Comparison of ENCODE assay signal across 8 cellular contexts in genomic region chr2:241357531-241357930, GRCh38. TPM values are rescaled to one million over a fixed set of nuclear protein-coding genes. Genes with fewer than 3 reads are reported as not detected.
DNase-seq lines count a peak whose midpoint lies in the region; ATAC-seq and TF ChIP-seq lines count a peak whose summit lies in the region.

No MANE protein-coding gene starts in this region.

- H3K9me3 Mint-ChIP-seq in IgD-negative memory B cell: no peaks in the 10 kb centered on the region
- no peaks in the 10 kb centered on the region for H3K9me3 Mint-ChIP-seq in naive thymus-derived CD8-positive, alpha-beta T cell

- in situ Hi-C loops in brain microvascular endothelial cell (cut with HindIII; ENCODE audit: low pct_ligation_motif_present, low sequenced_read_pairs): no loop called here

- peak overlapping the region; percentile 83 to 89 (median 84) for H3K27ac Mint-ChIP-seq in IgD-negative memory B cell
- peak overlapping the region in 4 of 10 donors; percentile 8 to 92 (median 56) for H3K27ac Mint-ChIP-seq in naive thymus-derived CD8-positive, alpha-beta T cell

- no peak overlapping the region for H3K27ac ChIP-seq in brain microvascular endothelial cell

- TF ChIP-seq CTCF in brain microvascular endothelial cell (IDR thresholded peaks at IDR 0.05; ENCODE audit: low read depth, low read length, missing control alignments): no peak

- POLR2A ChIA-PET in naive thymus-derived CD8-positive, alpha-beta T cell (lab: Charles Lee): interaction anchor here (1.5 to 1.6 kb wide), 2 partner anchors 41 to 43 kb away, joined by 5 read pairs; no protein-coding TSS in a partner anchor

- peaks cover 2% of the 10 kb centered on the region for H3K36me3 Mint-ChIP-seq in IgD-negative memory B cell
- H3K36me3 Mint-ChIP-seq in naive thymus-derived CD8-positive, alpha-beta T cell: peaks cover 0 to 10% (median 0%) of the 10 kb centered on the region in 3 donors

- DNase-seq in CD1c-positive myeloid dendritic cell (ENCODE audit: extremely low spot score) (peak; percentile 47), brain microvascular endothelial cell (no peak), nucleus accumbens (lab: John Stamatoyannopoulos, UW) (no peak), inferior parietal cortex (ENCODE audit: extremely low spot score) (no peak), OCI-M2 (lab: John Stamatoyannopoulos, UW; ENCODE audit: unreplicated experiment) (no peak)
- no peak for DNase-seq in naive thymus-derived CD8-positive, alpha-beta T cell

- no peak for ATAC-seq in naive thymus-derived CD8-positive, alpha-beta T cell
- ATAC-seq in GM21529 (IDR thresholded peaks at IDR 0.05; ENCODE audit: unreplicated experiment): no peak

- peaks cover 2% of the 10 kb centered on the region for H3K27me3 Mint-ChIP-seq in IgD-negative memory B cell
- no peaks in the 10 kb centered on the region for H3K27me3 Mint-ChIP-seq in naive thymus-derived CD8-positive, alpha-beta T cell

- H3K4me3 ChIP-seq in brain microvascular endothelial cell (ENCODE audit: low read depth, low read length): peak overlapping the region; percentile 87

- H3K27me3 ChIP-seq in brain microvascular endothelial cell (replicated peaks): no peaks in the 10 kb centered on the region

- peaks cover 22 to 38% (median 33%) of the 10 kb centered on the region in 3 donors for H3K4me1 Mint-ChIP-seq in IgD-negative memory B cell
- H3K4me1 Mint-ChIP-seq in naive thymus-derived CD8-positive, alpha-beta T cell: peaks cover 8 to 37% (median 29%) of the 10 kb centered on the region in 4 donors

- peaks cover 18% of the 10 kb centered on the region for H3K36me3 ChIP-seq in brain microvascular endothelial cell (replicated peaks)

- H3K4me3 Mint-ChIP-seq in IgD-negative memory B cell: peak overlapping the region; percentile 86 to 97 (median 90)
- peak overlapping the region in 9 of 10 donors; percentile 67 to 90 (median 79) for H3K4me3 Mint-ChIP-seq in naive thymus-derived CD8-positive, alpha-beta T cell

RNA-seq across cellular contexts. Expression of gene FARP2, which starts 1.4 kb away (rescaled TPM):
- 21.9 TPM for polyA plus RNA-seq in IgD-negative memory B cell
- total RNA-seq in naive thymus-derived CD8-positive, alpha-beta T cell: 10 to 100 TPM; 20.1 to 22.9 TPM
- 1 to 10 TPM; 3.4 to 5.8 (median 4.0) TPM for polyA plus RNA-seq in naive thymus-derived CD8-positive, alpha-beta T cell

RNA-seq across cellular contexts. Expression of gene SEPTIN2, which starts 41.8 kb away (rescaled TPM):
- 134 TPM for polyA plus RNA-seq in IgD-negative memory B cell
- total RNA-seq in naive thymus-derived CD8-positive, alpha-beta T cell: 100 to 1,000 TPM; 303 to 309 TPM
- polyA plus RNA-seq in naive thymus-derived CD8-positive, alpha-beta T cell: 100 to 1,000 TPM; 143 to 182 (median 144) TPM

RNA-seq across cellular contexts. Expression of gene HDLBP, which starts 42.1 kb away (rescaled TPM):
- polyA plus RNA-seq in IgD-negative memory B cell: 55.3 TPM
- total RNA-seq in naive thymus-derived CD8-positive, alpha-beta T cell: 100 to 1,000 TPM; 133 to 148 TPM
- polyA plus RNA-seq in naive thymus-derived CD8-positive, alpha-beta T cell: 10 to 100 TPM; 32.2 to 71.1 (median 45.7) TPM
